Comparison of ENCODE assay signal across 1 cellular context in genomic region chr11:126210871-126211235, GRCh38.
TF ChIP-seq lines count a peak whose summit lies in the region.

No MANE protein-coding gene starts in this region.

TF ChIP-seq in GM12878, 131 proteins besides CTCF, POLR2A, EP300 and RAD21:
- TF ChIP-seq CHD1 (IDR thresholded peaks at IDR 0.05; ENCODE audit: low read depth, low read length) = no peak
- no peak for TF ChIP-seq RUNX3 (IDR thresholded peaks at IDR 0.05; ENCODE audit: low read length)
- TF ChIP-seq PML (IDR thresholded peaks at IDR 0.05; ENCODE audit: low read length) = no peak
- TF ChIP-seq CBX5 (IDR thresholded peaks at IDR 0.05; ENCODE audit: low read depth) = no peak
- no peak for TF ChIP-seq ELK1 (IDR thresholded peaks at IDR 0.05; ENCODE audit: low read depth, low read length)
- TF ChIP-seq ZNF687 (IDR thresholded peaks at IDR 0.05) = no peak
- no peak for TF ChIP-seq PBX3 (IDR thresholded peaks at IDR 0.05; ENCODE audit: insufficient replicate concordance, low read depth, low read length)
- no peak for TF ChIP-seq MTA2 (IDR thresholded peaks at IDR 0.05; ENCODE audit: low read depth)
- no peak for TF ChIP-seq POLR2AphosphoS2 (IDR thresholded peaks at IDR 0.05; ENCODE audit: low read depth, low read length)
- no peak for TF ChIP-seq SP1 (IDR thresholded peaks at IDR 0.05; ENCODE audit: low read depth, low read length)
- no peak for TF ChIP-seq EZH2 (IDR thresholded peaks at IDR 0.05; ENCODE audit: borderline replicate concordance, control insufficient read depth, low read depth, low read length)
- no peak for TF ChIP-seq WRNIP1 (IDR thresholded peaks at IDR 0.05; ENCODE audit: borderline replicate concordance, low read depth, low read length)
